In genomic region chr7:43296306-43296705, GRCh38 we compare ENCODE assay signal across 16 cellular contexts.
DNase-seq lines count a peak whose midpoint lies in the region; ATAC-seq and TF ChIP-seq lines count a peak whose summit lies in the region.
"Had no signal": no experiment of that assay in that cellular context is flagged by ENCODE, and none has a peak within 500 bp of the region (broad histone marks: within the 10 kb centered on the region; RNA-seq: fewer than 3 reads in every experiment).

No MANE protein-coding gene starts in this region.

- peak; percentile 27 for DNase-seq in AG04450 (ENCODE audit: low read depth, low spot score)
- DNase-seq in astrocyte of the spinal cord (ENCODE audit: low read depth, low spot score): no peak
- DNase-seq in mesothelial cell of epicardium (ENCODE audit: low spot score in 2 of 2, unreplicated experiment in 2 of 2): no peak
- DNase-seq in EL: no peak
- DNase-seq in activated CD8-positive, alpha-beta T cell treated with anti-CD3 and anti-CD28 coated beads, Interleukin-2, amount 10 ng/mL, durations not matched to agents 7 days and 5 days: no peak
- DNase-seq: activated CD8-positive, alpha-beta T cell treated with anti-CD3 and anti-CD28 coated beads for 36 hours; activated gamma-delta T cell; effector CD4-positive, alpha-beta T cell; mucosa of descending colon; NCI-H1930 had no signal

- peaks cover 2% of the 10 kb centered on the region for H3K27me3 Mint-ChIP-seq in mesothelial cell of epicardium (ENCODE audit: low read depth)
- H3K27me3 Mint-ChIP-seq in activated CD8-positive, alpha-beta T cell treated with anti-CD3 and anti-CD28 coated beads, Interleukin-2, amount 10 ng/mL, durations not matched to agents 7 days and 5 days (ENCODE audit: low read depth): peaks cover 7% of the 10 kb centered on the region

- H3K4me1 Mint-ChIP-seq in mesothelial cell of epicardium: peaks cover 32% of the 10 kb centered on the region
- H3K4me1 Mint-ChIP-seq in activated CD8-positive, alpha-beta T cell treated with anti-CD3 and anti-CD28 coated beads, Interleukin-2, amount 10 ng/mL, durations not matched to agents 7 days and 5 days (ENCODE audit: low read depth): no peaks in the 10 kb centered on the region
- H3K4me1 Mint-ChIP-seq: B cell had no signal

- H3K4me1 ChIP-seq in HEK293 (ENCODE audit: control insufficient read depth, insufficient read depth, low read length): no peaks in the 10 kb centered on the region

- CTCF ChIA-PET in AG04450 (lab: Charles Lee) (interaction anchor here (0.5 kb wide), 1 partner anchor 1357 kb away, joined by 3 read pairs; no protein-coding TSS in a partner anchor), HEK293 (lab: Yijun Ruan, JAX) (no interaction called here)
- CTCF ChIA-PET in activated CD8-positive, alpha-beta T cell treated with anti-CD3 and anti-CD28 coated beads, Interleukin-2, amount 10 ng/mL, durations not matched to agents 7 days and 5 days (lab: Charles Lee): no interaction called here

- 0 out of 2 replicates have a peak, but pooled peaks have one; percentile 24 for TF ChIP-seq CTCF in AG04450 (IDR thresholded peaks at IDR 0.05; ENCODE audit: low read depth, low read length)
- TF ChIP-seq CTCF in HEK293 (tag by site-specific recombination; IDR thresholded peaks at IDR 0.05): no peak
- TF ChIP-seq CTCF in astrocyte of the spinal cord (IDR thresholded peaks at IDR 0.05; ENCODE audit: low read depth, low read length): peak; percentile 17
- TF ChIP-seq CTCF in mesothelial cell of epicardium (IDR thresholded peaks at IDR 0.05; ENCODE audit: unreplicated experiment): no peak

- in situ Hi-C loops in astrocyte of the spinal cord (cut with HindIII; ENCODE audit: low sequenced_read_pairs): no loop called here

- peak overlapping the region; percentile 75 for H3K27ac Mint-ChIP-seq in mesothelial cell of epicardium
- H3K27ac Mint-ChIP-seq in activated CD8-positive, alpha-beta T cell treated with anti-CD3 and anti-CD28 coated beads, Interleukin-2, amount 10 ng/mL, durations not matched to agents 7 days and 5 days: no peak overlapping the region
- H3K27ac Mint-ChIP-seq: activated CD8-positive, alpha-beta T cell treated with anti-CD3 and anti-CD28 coated beads for 36 hours; B cell had no signal

- H3K9me3 Mint-ChIP-seq in mesothelial cell of epicardium: peaks cover 4% of the 10 kb centered on the region
- H3K9me3 Mint-ChIP-seq in activated CD8-positive, alpha-beta T cell treated with anti-CD3 and anti-CD28 coated beads, Interleukin-2, amount 10 ng/mL, durations not matched to agents 7 days and 5 days (ENCODE audit: insufficient read depth): no peaks in the 10 kb centered on the region
- H3K9me3 Mint-ChIP-seq: activated CD8-positive, alpha-beta T cell treated with anti-CD3 and anti-CD28 coated beads for 36 hours had no signal

- H3K4me3 Mint-ChIP-seq in mesothelial cell of epicardium: no peak overlapping the region
- no peak overlapping the region for H3K4me3 Mint-ChIP-seq in activated CD8-positive, alpha-beta T cell treated with anti-CD3 and anti-CD28 coated beads, Interleukin-2, amount 10 ng/mL, durations not matched to agents 7 days and 5 days
- H3K4me3 Mint-ChIP-seq: activated CD8-positive, alpha-beta T cell treated with anti-CD3 and anti-CD28 coated beads for 36 hours; B cell; brain had no signal

- H3K4me3 ChIP-seq in AG04450 (ENCODE audit: low read depth, low read length): no peak overlapping the region
- H3K4me3 ChIP-seq in HEK293 (ENCODE audit: low read depth, low read length): no peak overlapping the region
- H3K4me3 ChIP-seq in astrocyte of the spinal cord (ENCODE audit: low read depth, low read length): no peak overlapping the region
- H3K4me3 ChIP-seq: mucosa of descending colon, SJSA1 had no signal

- ATAC-seq in HG02759 (IDR thresholded peaks at IDR 0.05; ENCODE audit: unreplicated experiment): no peak
- no peak for ATAC-seq in GM19467 (IDR thresholded peaks at IDR 0.05; ENCODE audit: unreplicated experiment)
- ATAC-seq in activated CD8-positive, alpha-beta T cell treated with anti-CD3 and anti-CD28 coated beads, Interleukin-2, amount 10 ng/mL, durations not matched to agents 7 days and 5 days: no peak
- ATAC-seq: activated CD8-positive, alpha-beta T cell treated with anti-CD3 and anti-CD28 coated beads for 36 hours; mucosa of descending colon had no signal

- POLR2A ChIA-PET in AG04450 (lab: Yijun Ruan, JAX): interaction anchor here (1.1 kb wide), 1 partner anchor 47 kb away, joined by 4 read pairs; no protein-coding TSS in a partner anchor
- POLR2A ChIA-PET in HEK293 (lab: Yijun Ruan, JAX): no interaction called here
- POLR2A ChIA-PET in activated CD8-positive, alpha-beta T cell treated with anti-CD3 and anti-CD28 coated beads, Interleukin-2, amount 10 ng/mL, durations not matched to agents 7 days and 5 days (lab: Charles Lee): no interaction called here

- H3K36me3 ChIP-seq in HEK293 (ENCODE audit: control insufficient read depth in 2 of 2, insufficient read depth in 1 of 2, low read length in 2 of 2): no peaks in the 10 kb centered on the region
- H3K36me3 ChIP-seq: SJSA1 had no signal

- H3K9me3 ChIP-seq in AG04450 (ENCODE audit: control insufficient read depth, insufficient read depth, low read length): no peaks in the 10 kb centered on the region
- H3K9me3 ChIP-seq in HEK293 (ENCODE audit: control insufficient read depth, insufficient read depth, low read depth, low read length): no peaks in the 10 kb centered on the region
- H3K9me3 ChIP-seq: mucosa of descending colon, SJSA1 had no signal

- H3K36me3 Mint-ChIP-seq in mesothelial cell of epicardium: no peaks in the 10 kb centered on the region
- H3K36me3 Mint-ChIP-seq in activated CD8-positive, alpha-beta T cell treated with anti-CD3 and anti-CD28 coated beads, Interleukin-2, amount 10 ng/mL, durations not matched to agents 7 days and 5 days (ENCODE audit: low read depth): no peaks in the 10 kb centered on the region
- H3K36me3 Mint-ChIP-seq: brain had no signal

- peaks cover 2% of the 10 kb centered on the region for H3K27me3 ChIP-seq in AG04450 (ENCODE audit: control insufficient read depth, insufficient read depth, low read length)
- H3K27me3 ChIP-seq: SJSA1 had no signal

- H3K27ac ChIP-seq in AG04450 (ENCODE audit: low read depth, low read length): peak overlapping the region; percentile 49
- no peak overlapping the region for H3K27ac ChIP-seq in HEK293 (ENCODE audit: extremely low read depth, low read depth, low read length)
- H3K27ac ChIP-seq: SJSA1 had no signal

TF ChIP-seq in HEK293, 187 proteins besides CTCF, POLR2A, EP300 and RAD21:
- TF ChIP-seq ZNF155 (tag by site-specific recombination; IDR thresholded peaks at IDR 0.05): no peak
- no peak for TF ChIP-seq ZNF707 (tag by site-specific recombination; IDR thresholded peaks at IDR 0.05)
- TF ChIP-seq GLIS2 (tag by site-specific recombination; IDR thresholded peaks at IDR 0.05): no peak
- no peak for TF ChIP-seq ZNF571 (tag by site-specific recombination; IDR thresholded peaks at IDR 0.05)
- 0 out of 2 replicates have a peak, but pooled peaks have one; percentile 13 for TF ChIP-seq ZNF335 (tag by site-specific recombination; conservative IDR thresholded peaks at IDR 0.05)
- TF ChIP-seq TRIM28 (IDR thresholded peaks at IDR 0.05; ENCODE audit: borderline replicate concordance, low read length): 0 out of 2 replicates have a peak, but pooled peaks have one; percentile 32

Comparison
In these comparisons a context has a peak if more than half of its experiments do, and no peak if none do; other contexts are left out.
1. CTCF ChIP-seq: peak in AG04450 (single experiment) and astrocyte of the spinal cord (single experiment); none in HEK293 (single experiment) and mesothelial cell of epicardium (single experiment).